8 cellular contexts compared by ENCODE assay signal in genomic region chr4:94304365-94304971, GRCh38. TPM values are rescaled to one million over a fixed set of nuclear protein-coding genes. Genes with fewer than 3 reads are reported as not detected.
DNase-seq lines count a peak whose midpoint lies in the region; ATAC-seq and TF ChIP-seq lines count a peak whose summit lies in the region.

No MANE protein-coding gene starts in this region.

- no peak overlapping the region for H4K91ac ChIP-seq in neuronal stem cell (ENCODE audit: low read depth, low read length, poor library complexity)

- H2AFZ ChIP-seq in OCI-LY1 (ENCODE audit: low read length) (no peak overlapping the region), neuronal stem cell (ENCODE audit: low read length) (no peak overlapping the region)

- no peak overlapping the region for H3K4ac ChIP-seq in neuronal stem cell (ENCODE audit: low read length)

- no peaks in the 10 kb centered on the region for H4K20me1 ChIP-seq in OCI-LY1 (ENCODE audit: insufficient read depth, low read length)

- H3K4me1 ChIP-seq in OCI-LY1 (ENCODE audit: insufficient read depth, low read length, severe bottlenecking) (no peaks in the 10 kb centered on the region), neuronal stem cell (ENCODE audit: control insufficient read depth in 2 of 2, insufficient read depth in 1 of 2, low read depth in 1 of 2, low read length in 2 of 2) (peaks cover 0 to 12% of the 10 kb centered on the region in 2 donors)

- H3K4me3 Mint-ChIP-seq in endothelial cell (ENCODE audit: unreplicated experiment) = no peak overlapping the region

- no peak overlapping the region for H2BK15ac ChIP-seq in neuronal stem cell (ENCODE audit: low read length)

- peak; percentile 5 for DNase-seq in NCI-H2196 (lab: John Stamatoyannopoulos, UW; ENCODE audit: unreplicated experiment)
- no peak for DNase-seq in NCI-H2196 treated with DMSO at 0.1 percent for 48 hours (lab: John Stamatoyannopoulos, UW; ENCODE audit: unreplicated experiment)
- peak; percentile 33 for DNase-seq in endothelial cell (ENCODE audit: low spot score)
- peak; percentile 9 for DNase-seq in neuronal stem cell (ENCODE audit: low spot score)

- no peak overlapping the region for H4K8ac ChIP-seq in neuronal stem cell (ENCODE audit: low read depth, low read length)

- H2BK5ac ChIP-seq in neuronal stem cell (ENCODE audit: low read length) = no peak overlapping the region

- H3K9me3 Mint-ChIP-seq in endothelial cell (ENCODE audit: unreplicated experiment) = no peaks in the 10 kb centered on the region

- H3K79me1 ChIP-seq in neuronal stem cell (ENCODE audit: low read depth, low read length) = no peaks in the 10 kb centered on the region

- peaks cover 21% of the 10 kb centered on the region for H3K4me1 Mint-ChIP-seq in endothelial cell (ENCODE audit: unreplicated experiment)

- H3K27ac ChIP-seq in OCI-LY1 (ENCODE audit: low read depth, low read length, poor library complexity, severe bottlenecking) (no peak overlapping the region), neuronal stem cell (replicated peaks; ENCODE audit: low read length) (no peak overlapping the region)

- no peak overlapping the region for H2BK12ac ChIP-seq in neuronal stem cell (ENCODE audit: low read length)

- H2AK5ac ChIP-seq in neuronal stem cell (ENCODE audit: low read depth, low read length) = no peak overlapping the region

- no peaks in the 10 kb centered on the region for H3F3A ChIP-seq in OCI-LY1 (ENCODE audit: insufficient read depth, low read length)

- WGBS in neuronal stem cell (ENCODE audit: extremely low coverage in 2 of 2, insufficient read length in 2 of 2, insufficient replicate concordance in 1 of 2), 2 donors = no CpG with 5 or more reads among the region's 2 CpGs

- H3K9me2 ChIP-seq in OCI-LY1 (ENCODE audit: low read depth, low read length) = no peaks in the 10 kb centered on the region

- H3K36me3 ChIP-seq in OCI-LY1 (ENCODE audit: insufficient read depth, low read length) (no peaks in the 10 kb centered on the region), neuronal stem cell (replicated peaks in 1 of 2; ENCODE audit: control insufficient read depth in 2 of 2, insufficient read depth in 2 of 2, low read length in 2 of 2) (no peaks in the 10 kb centered on the region)

- no peaks in the 10 kb centered on the region for H3K79me2 ChIP-seq in OCI-LY1 (ENCODE audit: insufficient read depth, low read length)

- no peak overlapping the region for H3K18ac ChIP-seq in neuronal stem cell (ENCODE audit: low read length)

- H3K9me3 ChIP-seq in OCI-LY1 (ENCODE audit: low read length) = no peaks in the 10 kb centered on the region
- H3K9me3 ChIP-seq in neuronal stem cell (replicated peaks in 1 of 2; ENCODE audit: control insufficient read depth in 2 of 2, insufficient read depth in 1 of 2, low read depth in 1 of 2, low read length in 2 of 2) = no peaks in the 10 kb centered on the region

- ATAC-seq in GM21576 (IDR thresholded peaks at IDR 0.05; ENCODE audit: unreplicated experiment) (peak; percentile 70), GM21515 (IDR thresholded peaks at IDR 0.05; ENCODE audit: unreplicated experiment) (no peak), GM18519 (IDR thresholded peaks at IDR 0.05; ENCODE audit: low FRiP score, unreplicated experiment) (no peak)

- H3K14ac ChIP-seq in neuronal stem cell (ENCODE audit: low read length) = no peak overlapping the region

- H3K36me3 Mint-ChIP-seq in endothelial cell (ENCODE audit: low read depth, unreplicated experiment) = no peaks in the 10 kb centered on the region

- H3K27me3 ChIP-seq in OCI-LY1 (ENCODE audit: insufficient read depth, low read length) = no peaks in the 10 kb centered on the region
- no peaks in the 10 kb centered on the region for H3K27me3 ChIP-seq in neuronal stem cell (ENCODE audit: control insufficient read depth in 3 of 3, insufficient read depth in 3 of 3, low read depth in 1 of 3, low read length in 3 of 3)

- H3K23ac ChIP-seq in neuronal stem cell (ENCODE audit: low read depth, low read length, poor library complexity) = no peak overlapping the region

- H3K4me3 ChIP-seq in OCI-LY1 (ENCODE audit: low read depth, low read length, poor library complexity, severe bottlenecking) (no peak overlapping the region), neuronal stem cell (ENCODE audit: low read length in 2 of 2) (no peak overlapping the region)

- H2BK120ac ChIP-seq in neuronal stem cell (ENCODE audit: low read depth, low read length) = no peak overlapping the region

- TF ChIP-seq CTCF in OCI-LY1 (IDR thresholded peaks at IDR 0.05; ENCODE audit: low read length) = peak; percentile 72
- TF ChIP-seq CTCF in endothelial cell (IDR thresholded peaks at IDR 0.05; ENCODE audit: unreplicated experiment) = peak; percentile 63

- no peak overlapping the region for H3K4me2 ChIP-seq in OCI-LY1 (ENCODE audit: low read length)
- H3K4me2 ChIP-seq in neuronal stem cell (ENCODE audit: insufficient read depth, low read length, poor library complexity, severe bottlenecking) = no peak overlapping the region

- H3K9ac ChIP-seq in OCI-LY1 (ENCODE audit: low read length) = no peak overlapping the region
- no peak overlapping the region for H3K9ac ChIP-seq in neuronal stem cell (ENCODE audit: low read depth, low read length, poor library complexity)

- H3K27me3 Mint-ChIP-seq in endothelial cell (ENCODE audit: unreplicated experiment) = peaks cover 4% of the 10 kb centered on the region

- H3K27ac Mint-ChIP-seq in endothelial cell (ENCODE audit: unreplicated experiment) = no peak overlapping the region

RNA-seq across cellular contexts. Expression of gene HPGDS, which starts 38.2 kb away (rescaled TPM):
- total RNA-seq in endothelial cell (ENCODE audit: unreplicated experiment) = 0.33 TPM
- not detected for polyA plus RNA-seq in neuronal stem cell (2013, experiment 1 of 2)
- not detected for polyA plus RNA-seq in neuronal stem cell (2013, experiment 2 of 2)
